ENCODE assay signal across 28 cellular contexts in the genomic region with DNA sequence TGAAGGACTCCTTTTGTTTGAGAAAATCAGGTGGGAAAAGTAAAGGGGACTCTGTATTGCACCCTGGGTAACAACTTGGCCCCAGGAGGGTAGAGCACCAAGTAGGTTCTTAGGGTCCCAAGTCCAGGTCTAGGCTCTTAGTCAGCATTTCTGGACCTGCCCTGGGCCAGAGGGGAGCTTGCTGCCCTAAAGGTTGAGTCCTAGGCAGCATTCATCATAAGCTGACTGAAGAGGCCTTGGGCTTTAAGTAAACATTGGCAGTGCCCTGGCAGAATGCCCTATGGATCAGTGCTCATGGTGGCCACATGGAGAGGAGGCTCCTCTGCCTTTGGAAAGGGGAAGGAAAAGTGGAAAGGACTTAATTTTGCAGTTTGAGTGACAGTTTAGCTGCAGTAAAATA.
"Had no signal": no experiment of that assay in that cellular context is flagged by ENCODE, and none has a peak within 500 bp of the region (broad histone marks: within the 10 kb centered on the region; RNA-seq: fewer than 3 reads in every experiment).

No MANE protein-coding gene starts in this region.

- H3K27ac Mint-ChIP-seq: activated CD4-positive, alpha-beta memory T cell treated with anti-CD3 and anti-CD28 coated beads for 36 hours; activated CD4-positive, alpha-beta T cell treated with anti-CD3 and anti-CD28 coated beads, Interleukin-2, amount 10 ng/mL, durations not matched to agents 24 days and 14 days; activated naive CD4-positive, alpha-beta T cell treated with anti-CD3 and anti-CD28 coated beads, Interleukin-2, amount 50 U/mL, for 72 hours; activated naive CD8-positive, alpha-beta T cell treated with anti-CD3 and anti-CD28 coated beads, Interleukin-2, amount 50 U/mL, for 24 hours; brain; T-helper 17 cell; WTC11 had no signal

- H3K4me3 Mint-ChIP-seq: activated CD4-positive, alpha-beta memory T cell treated with anti-CD3 and anti-CD28 coated beads for 36 hours; activated CD4-positive, alpha-beta T cell treated with anti-CD3 and anti-CD28 coated beads, Interleukin-2, amount 10 ng/mL, durations not matched to agents 24 days and 14 days; activated naive CD8-positive, alpha-beta T cell treated with anti-CD3 and anti-CD28 coated beads, Interleukin-2, amount 50 U/mL, for 24 hours; activated T-cell treated with anti-CD3 and anti-CD28 coated beads, Interleukin-2, amount 50 U/mL, for 4 hours; brain; T-helper 17 cell; WTC11 had no signal

- H3K4me3 ChIP-seq: ascending aorta, cardiac muscle cell had no signal

- DNase-seq: activated CD4-positive, alpha-beta memory T cell treated with anti-CD3 and anti-CD28 coated beads for 36 hours; activated CD4-positive, alpha-beta T cell treated with anti-CD3 and anti-CD28 coated beads, Interleukin-2, amount 10 ng/mL, durations not matched to agents 24 days and 14 days; activated CD4-positive, CD25-positive, alpha-beta regulatory T cell treated with anti-CD3 and anti-CD28 coated beads, Interleukin-2, amount 50 U/mL, for 72 hours; activated CD8-positive, alpha-beta memory T cell treated with anti-CD3 and anti-CD28 coated beads for 24 hours; activated effector memory CD4-positive, alpha-beta T cell treated with anti-CD3 and anti-CD28 coated beads, Interleukin-2, amount 50 U/mL, for 16 hours; activated naive CD4-positive, alpha-beta T cell treated with Interleukin-2 at 50 U/mL for 16 hours; activated naive CD8-positive, alpha-beta T cell treated with anti-CD3 and anti-CD28 coated beads, Interleukin-2, amount 50 U/mL, for 24 hours; activated T-cell treated with anti-CD3 and anti-CD28 coated beads, Interleukin-2, amount 50 U/mL, for 4 hours; amniotic stem cell; MM.1S; NCI-H1105; NCI-H1436; NCI-H1694 treated with DMSO at 0.1 percent for 48 hours; NCI-H2171; NCI-H345; NCI-H510A; NCI-H526 treated with DMSO at 0.1 percent for 48 hours; NCI-H82; PC-3; SIG-M5; T-helper 17 cell; T-helper 9 cell had no signal

- H3K4me1 Mint-ChIP-seq: activated CD4-positive, alpha-beta T cell treated with anti-CD3 and anti-CD28 coated beads, Interleukin-2, amount 10 ng/mL, durations not matched to agents 24 days and 14 days; activated naive CD8-positive, alpha-beta T cell treated with anti-CD3 and anti-CD28 coated beads, Interleukin-2, amount 50 U/mL, for 24 hours; T-helper 17 cell had no signal

- H3K36me3 ChIP-seq: ascending aorta, cardiac muscle cell had no signal

- H3K4me1 ChIP-seq: ascending aorta had no signal

- ATAC-seq: activated naive CD4-positive, alpha-beta T cell treated with anti-CD3 and anti-CD28 coated beads, Interleukin-2, amount 50 U/mL, for 72 hours; activated naive CD8-positive, alpha-beta T cell treated with anti-CD3 and anti-CD28 coated beads, Interleukin-2, amount 50 U/mL, for 24 hours; activated T-cell treated with anti-CD3 and anti-CD28 coated beads, Interleukin-2, amount 50 U/mL, for 4 hours; PC-3; T-helper 17 cell had no signal

- H3K27me3 ChIP-seq: ascending aorta, cardiac muscle cell had no signal

- H3K9me3 Mint-ChIP-seq: activated CD4-positive, alpha-beta memory T cell treated with anti-CD3 and anti-CD28 coated beads for 36 hours had no signal

- H3K27ac ChIP-seq: ascending aorta, cardiac muscle cell, KMS-11 had no signal

- H3K36me3 Mint-ChIP-seq: activated CD4-positive, alpha-beta memory T cell treated with anti-CD3 and anti-CD28 coated beads for 36 hours; brain; WTC11 had no signal
